In the genomic region with DNA sequence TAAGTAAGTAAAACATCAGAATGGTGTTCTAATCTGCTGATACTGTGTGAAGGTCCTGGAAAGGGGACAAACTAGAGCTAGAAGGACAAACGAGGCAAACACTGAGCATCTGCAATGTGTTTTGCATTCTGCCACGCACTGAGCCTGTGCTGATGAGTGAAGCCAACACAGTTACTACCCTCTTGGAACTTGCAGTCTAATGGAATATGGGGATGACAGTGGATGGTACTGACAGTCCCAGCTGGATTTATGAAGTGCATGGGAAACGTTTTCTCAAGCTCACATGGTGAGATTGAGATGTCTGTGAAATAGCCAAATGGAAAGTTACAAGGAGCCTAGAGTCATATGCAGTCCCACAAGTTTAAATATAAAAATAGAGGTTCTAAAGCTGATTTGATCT, we compare ENCODE assay signal across 21 cellular contexts.
DNase-seq lines count a peak whose midpoint lies in the region; ATAC-seq and TF ChIP-seq lines count a peak whose summit lies in the region.
"Had no signal": no experiment of that assay in that cellular context is flagged by ENCODE, and none has a peak within 500 bp of the region (broad histone marks: within the 10 kb centered on the region; RNA-seq: fewer than 3 reads in every experiment).

No MANE protein-coding gene starts in this region.

- H3K4me3 ChIP-seq in esophagus squamous epithelium: no peak overlapping the region
- H3K4me3 ChIP-seq in lower leg skin (ENCODE audit: low read depth, poor library complexity, severe bottlenecking): no peak overlapping the region
- H3K4me3 ChIP-seq: vagina had no signal

- peaks cover 0 to 25% (median 0%) of the 10 kb centered on the region in 4 donors for H3K27me3 ChIP-seq in esophagus squamous epithelium
- H3K27me3 ChIP-seq: vagina had no signal

- intact Hi-C loops in esophagus squamous epithelium (cut with DNase I) (no loop called here), lower leg skin (cut with DNase I; ENCODE audit: low total_unique reads) (no loop called here)

- TF ChIP-seq CTCF in RWPE1 (conservative IDR thresholded peaks at IDR 0.05; ENCODE audit: low read depth) (no peak), esophagus squamous epithelium (IDR thresholded peaks at IDR 0.05) (no peak), omental fat pad (IDR thresholded peaks at IDR 0.05) (no peak), lower leg skin (IDR thresholded peaks at IDR 0.05) (no peak)

- no peaks in the 10 kb centered on the region for H3K36me3 ChIP-seq in esophagus squamous epithelium
- H3K36me3 ChIP-seq: vagina had no signal

- WGBS in esophagus squamous epithelium, 2 donors: 46 to 57% methylated on average over 3 of the region's 3 CpGs
- 59 to 64% methylated on average over 3 of the region's 3 CpGs for WGBS in lower leg skin, 2 donors

- H3K27ac ChIP-seq in RWPE1 (peak overlapping the region; percentile 79), esophagus squamous epithelium (peak overlapping the region; percentile 11 to 29 (median 18))
- H3K27ac ChIP-seq: vagina had no signal

- DNase-seq in RWPE1 (ENCODE audit: low spot score) (peak; percentile 16), esophagus squamous epithelium (lab: John Stamatoyannopoulos, UW) (no peak), omental fat pad (ENCODE audit: low spot score) (no peak), NCI-H187 (lab: John Stamatoyannopoulos, UW) (no peak), lower leg skin (ENCODE audit: low spot score in 2 of 2) (no peak), NCI-H2171 (lab: John Stamatoyannopoulos, UW) (no peak)
- DNase-seq in activated CD8-positive, alpha-beta memory T cell treated with anti-CD3 and anti-CD28 coated beads for 24 hours: no peak
- DNase-seq: activated CD4-positive, CD25-positive, alpha-beta regulatory T cell treated with anti-CD3 and anti-CD28 coated beads, Interleukin-2, amount 50 U/mL, for 72 hours; activated naive CD4-positive, alpha-beta T cell treated with anti-CD3 and anti-CD28 coated beads, Interleukin-2, amount 10 ng/mL, durations not matched to agents 7 days and 5 days; activated T-cell treated with anti-CD3 and anti-CD28 coated beads, Interleukin-2, amount 50 U/mL, for 48 hours; CD4-positive, alpha-beta memory T cell; effector CD4-positive, alpha-beta T cell; erythroblast; GDM1; NCI-H1048; NCI-H2029; NCI-H345; NCI-H82; stimulated activated CD4-positive, alpha-beta T cell treated with anti-CD3 and anti-CD28 coated beads, Interleukin-15, amount 100 ng/mL, for 24 hours; stimulated activated CD8-positive, alpha-beta memory T cell treated with anti-CD3 and anti-CD28 coated beads, Interleukin-4, amount 100 ng/mL, for 48 hours had no signal

- CTCF ChIA-PET in RWPE1 (lab: Yijun Ruan, JAX): interaction anchor here (0.6 to 1.5 kb wide), 3 partner anchors 167 to 268 kb away, joined by 3 to 6 read pairs (median 4); no protein-coding TSS in a partner anchor

- peak; percentile 11 for ATAC-seq in omental fat pad (ENCODE audit: low FRiP score)

- no peaks in the 10 kb centered on the region for H3K9me3 ChIP-seq in esophagus squamous epithelium
- H3K9me3 ChIP-seq: vagina had no signal

- peaks cover 0 to 29% (median 9%) of the 10 kb centered on the region in 3 donors for H3K4me1 ChIP-seq in esophagus squamous epithelium
- H3K4me1 ChIP-seq: vagina had no signal

- TF ChIP-seq POLR2A in esophagus squamous epithelium (IDR thresholded peaks at IDR 0.05) (no peak), lower leg skin (IDR thresholded peaks at IDR 0.05) (no peak)

- POLR2A ChIA-PET in RWPE1 (lab: Yijun Ruan, JAX; ENCODE audit: low non-redundant PET): no interaction called here
